Comparison of ENCODE assay signal across 16 cellular contexts in the genomic region with DNA sequence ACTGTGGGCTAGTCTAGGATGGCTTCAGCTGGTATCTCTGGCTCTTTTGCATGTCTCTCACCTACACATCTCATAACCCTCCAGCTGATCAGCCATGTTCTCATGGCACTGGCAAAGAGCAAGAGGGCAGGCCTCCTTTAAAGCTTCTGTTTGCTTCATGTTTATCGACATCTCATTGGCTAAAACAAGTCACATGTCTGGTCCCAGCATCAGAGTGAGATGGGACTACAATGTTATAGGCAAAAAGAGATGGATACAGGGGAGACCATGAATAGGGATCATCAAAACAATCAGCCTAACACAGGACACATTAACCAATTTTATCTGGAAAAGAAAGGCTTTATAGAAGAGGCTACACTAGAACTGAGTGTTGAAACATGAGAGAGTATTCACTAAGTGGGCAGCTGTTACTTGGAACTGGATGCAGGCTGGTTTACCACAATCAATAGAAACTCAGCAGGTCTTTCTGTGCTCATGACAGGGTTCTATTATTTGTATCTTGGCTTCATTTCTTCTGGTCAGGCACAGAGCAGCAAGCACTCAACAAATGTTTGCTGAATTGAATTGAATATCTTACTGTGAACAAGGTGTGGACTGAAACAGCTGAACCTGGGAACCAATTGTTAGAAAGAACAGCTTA. TPM values are rescaled to one million over a fixed set of nuclear protein-coding genes. Genes with fewer than 3 reads are reported as not detected.
A peak's percentile ranks its signal among the peaks of the same experiment; 100 is the strongest.
DNase-seq lines count a peak whose midpoint lies in the region; ATAC-seq, FAIRE-seq and TF ChIP-seq lines count a peak whose summit lies in the region.
"Had no signal": no experiment of that assay in that cellular context is flagged by ENCODE, and none has a peak within 500 bp of the region (broad histone marks: within the 10 kb centered on the region; RNA-seq: fewer than 3 reads in every experiment).

No MANE protein-coding gene starts in this region.

- ATAC-seq in foreskin keratinocyte: no peak

- H2AFZ ChIP-seq in endothelial cell of umbilical vein (ENCODE audit: low read depth, low read length): no peak overlapping the region

- no peaks in the 10 kb centered on the region for H3K27me3 Mint-ChIP-seq in T-helper 2 cell treated with Interferon-gamma antibody and Interleukin-4, amounts not matched to agents 5 μg/mL and 100 μg/mL, for 36 hours (ENCODE audit: low read depth)

- peaks cover 7% of the 10 kb centered on the region for H3K36me3 Mint-ChIP-seq in T-helper 2 cell treated with Interferon-gamma antibody and Interleukin-4, amounts not matched to agents 5 μg/mL and 100 μg/mL, for 36 hours (ENCODE audit: low read depth)

- intact Hi-C loops in endothelial cell of umbilical vein (cut with micrococcal nuclease): no loop called here

- FAIRE-seq in endothelial cell of umbilical vein (lab: Jason Lieb, UNC): peak; percentile 21
- FAIRE-seq in small intestine (lab: Jason Lieb, UNC): no peak

- H3K27ac Mint-ChIP-seq in T-helper 2 cell treated with Interferon-gamma antibody and Interleukin-4, amounts not matched to agents 5 μg/mL and 100 μg/mL, for 36 hours: peak overlapping the region; percentile 38
- H3K27ac Mint-ChIP-seq: HFFc6 had no signal

- no TSS peak for BruUV-seq in endothelial cell of umbilical vein (replicated peaks; lab: Mats Ljungman, UMichigan)

- no peaks in the 10 kb centered on the region for H3K9me3 ChIP-seq in endothelial cell of umbilical vein (replicated peaks; ENCODE audit: control insufficient read depth, insufficient read depth, low read length)
- no peaks in the 10 kb centered on the region for H3K9me3 ChIP-seq in small intestine (ENCODE audit: control insufficient read depth, low read depth)
- H3K9me3 ChIP-seq: testis had no signal

- H3K4me1 ChIP-seq in endothelial cell of umbilical vein (ENCODE audit: control insufficient read depth, extremely low read depth, insufficient read depth, low read length): peaks cover 11% of the 10 kb centered on the region
- peaks cover 0 to 3% of the 10 kb centered on the region in 2 donors for H3K4me1 ChIP-seq in small intestine (ENCODE audit: control insufficient read depth in 2 of 2, insufficient read depth in 1 of 2, low read depth in 1 of 2, low read length in 1 of 2)
- H3K4me1 ChIP-seq in foreskin keratinocyte: peaks cover 11% of the 10 kb centered on the region

- no peaks in the 10 kb centered on the region for H4K20me1 ChIP-seq in endothelial cell of umbilical vein (replicated peaks; ENCODE audit: control insufficient read depth, extremely low read depth, insufficient read depth, low read length)

- no peak for TF ChIP-seq POLR2A in endothelial cell of umbilical vein (IDR thresholded peaks at IDR 0.05; ENCODE audit: low read depth, low read length)

- H3K27ac ChIP-seq in endothelial cell of umbilical vein (ENCODE audit: insufficient read depth, low read depth, low read length) (no peak overlapping the region), small intestine (ENCODE audit: low read depth in 1 of 2, low read length in 1 of 2) (no peak overlapping the region), foreskin keratinocyte (no peak overlapping the region)
- H3K27ac ChIP-seq: testis had no signal

- 95 to 100% (median 96%) methylated on average over 1 of the region's 1 CpG for WGBS in small intestine, 3 donors

- H3K79me2 ChIP-seq in endothelial cell of umbilical vein (ENCODE audit: control insufficient read depth, insufficient read depth, low read length): no peaks in the 10 kb centered on the region

- dilution Hi-C loops in endothelial cell of umbilical vein (cut with MboI; ENCODE audit: extremely low pct_ligation_motif_present, low sequenced_read_pairs): loop anchor here (10.0 kb wide), 1 partner anchor 61 kb away; no protein-coding TSS in a partner anchor

- no peak overlapping the region for H3K4me3 Mint-ChIP-seq in T-helper 2 cell treated with Interferon-gamma antibody and Interleukin-4, amounts not matched to agents 5 μg/mL and 100 μg/mL, for 36 hours
- H3K4me3 Mint-ChIP-seq: HFFc6 had no signal

- no peak for TF ChIP-seq CTCF in endothelial cell of umbilical vein (IDR thresholded peaks at IDR 0.05; ENCODE audit: extremely low read depth in 1 of 2, insufficient read depth in 1 of 2, low read depth in 1 of 2, low read length in 2 of 2)
- no peak for TF ChIP-seq CTCF in foreskin keratinocyte (conservative IDR thresholded peaks at IDR 0.05)

- peaks cover 21% of the 10 kb centered on the region for H3K4me1 Mint-ChIP-seq in T-helper 2 cell treated with Interferon-gamma antibody and Interleukin-4, amounts not matched to agents 5 μg/mL and 100 μg/mL, for 36 hours (ENCODE audit: low read depth)

- H3K9ac ChIP-seq in endothelial cell of umbilical vein (replicated peaks; ENCODE audit: extremely low read depth, insufficient read depth, low read length): no peak overlapping the region

- POLR2A ChIA-PET in endothelial cell of umbilical vein (lab: Charles Lee): interaction anchor here (0.5 to 1.2 kb wide), 4 partner anchors 10 to 61 kb away, joined by 3 to 5 read pairs (median 3); no protein-coding TSS in a partner anchor

- no peaks in the 10 kb centered on the region for H3K9me3 Mint-ChIP-seq in T-helper 2 cell treated with Interferon-gamma antibody and Interleukin-4, amounts not matched to agents 5 μg/mL and 100 μg/mL, for 36 hours
- H3K9me3 Mint-ChIP-seq: HFFc6 had no signal

- DNase-seq in T-helper 2 cell treated with Interferon-gamma antibody and Interleukin-4, amounts not matched to agents 5 μg/mL and 100 μg/mL, for 36 hours (ENCODE audit: low spot score): no peak
- DNase-seq in T-helper 2 cell: no peak
- peak; percentile 63 to 79 for DNase-seq in NCI-H446 (lab: John Stamatoyannopoulos, UW)
- no peak for DNase-seq in endothelial cell of umbilical vein (ENCODE audit: low read depth, low spot score)
- DNase-seq in small intestine: peak; percentile 19
- DNase-seq in stimulated activated naive CD4-positive, alpha-beta T cell treated with Interleukin-2 at 50 U/mL for 16 hours (lab: John Stamatoyannopoulos, UW): no peak
- no peak for DNase-seq in foreskin keratinocyte
- DNase-seq in NCI-H1436 treated with DMSO at 0.1 percent for 48 hours (lab: John Stamatoyannopoulos, UW): no peak
- DNase-seq: activated CD4-positive, alpha-beta T cell treated with anti-CD3 and anti-CD28 coated beads for 1 hour; activated naive CD4-positive, alpha-beta T cell treated with anti-CD3 and anti-CD28 coated beads, Interleukin-2, amount 50 U/mL, for 16 hours; HFFc6; MM.1S; stimulated activated CD4-positive, alpha-beta T cell treated with anti-CD3 and anti-CD28 coated beads, Interleukin-4, amount 100 ng/mL, for 1 hour; testis had no signal

- H3K4me3 ChIP-seq in endothelial cell of umbilical vein (replicated peaks in 1 of 3; ENCODE audit: insufficient read depth in 1 of 3, low read depth in 1 of 3, low read length in 3 of 3) (no peak overlapping the region), small intestine (ENCODE audit: low read depth in 1 of 2, low read length in 2 of 2) (no peak overlapping the region)
- H3K4me3 ChIP-seq: testis had no signal

- CTCF ChIA-PET in endothelial cell of umbilical vein (lab: Charles Lee): interaction anchor here (1.0 to 4.7 kb wide), 3 partner anchors 46 to 98 kb away, joined by 3 to 93 read pairs (median 4); no protein-coding TSS in a partner anchor

- H3K36me3 ChIP-seq in endothelial cell of umbilical vein (ENCODE audit: control insufficient read depth in 2 of 2, extremely low read depth in 1 of 2, insufficient read depth in 2 of 2, low read length in 2 of 2) (no peaks in the 10 kb centered on the region), small intestine (ENCODE audit: control insufficient read depth in 2 of 2, insufficient read depth in 2 of 2, low read length in 2 of 2) (peaks cover 0 to 5% of the 10 kb centered on the region in 2 donors)

- H3K27me3 ChIP-seq in endothelial cell of umbilical vein (ENCODE audit: control insufficient read depth in 2 of 2, insufficient read depth in 2 of 2, low read length in 2 of 2) (no peaks in the 10 kb centered on the region), small intestine (ENCODE audit: control insufficient read depth in 2 of 2, insufficient read depth in 2 of 2, low read length in 2 of 2) (no peaks in the 10 kb centered on the region), foreskin keratinocyte (no peaks in the 10 kb centered on the region)
- H3K27me3 ChIP-seq: testis had no signal

- H3K4me2 ChIP-seq in endothelial cell of umbilical vein (ENCODE audit: insufficient read depth, low read length): no peak overlapping the region

- no peaks in the 10 kb centered on the region for H3K9me1 ChIP-seq in endothelial cell of umbilical vein (replicated peaks; ENCODE audit: control insufficient read depth, extremely low read depth, insufficient read depth, low read length)

RNA-seq across cellular contexts. Expression of a gene that starts 5.3 kb away (rescaled TPM):
- 3.8 and 6.1 TPM in 2 replicates for total RNA-seq in endothelial cell of umbilical vein
- 3.5 and 4.4 TPM in 2 replicates for polyA plus RNA-seq in endothelial cell of umbilical vein
- 4.7 and 6.3 TPM in 2 replicates for polyA plus RNA-seq in endothelial cell of umbilical vein (2011; cell fraction: cytosol; rRNA removed)
- 4.0 and 5.5 TPM in 2 replicates for polyA plus RNA-seq in endothelial cell of umbilical vein (2011; cell fraction: nucleus; rRNA removed)
- 5.2 and 6.5 TPM in 2 replicates for polyA plus RNA-seq in endothelial cell of umbilical vein (2012)
- 7.5 and 9.1 TPM in 2 replicates for polyA minus RNA-seq in endothelial cell of umbilical vein
- 4.3 TPM for polyA minus RNA-seq in endothelial cell of umbilical vein (2011; cell fraction: cytosol; rRNA and poly(A)+ RNA removed)
- polyA minus RNA-seq in endothelial cell of umbilical vein (2011; cell fraction: nucleus; rRNA and poly(A)+ RNA removed): 1.3 and 2.6 TPM in 2 replicates
- polyA plus RNA-seq in small intestine: 1 to 10 TPM; 3.8 to 5.9 (median 5.3) TPM
- 6.3 and 6.4 TPM in 2 replicates for total RNA-seq in foreskin keratinocyte
- 6.4 and 8.0 TPM in 2 replicates for polyA plus RNA-seq in foreskin keratinocyte

RNA-seq across cellular contexts. Expression of a gene that starts 5.6 kb away (rescaled TPM):
- 164 and 168 TPM in 2 replicates for total RNA-seq in endothelial cell of umbilical vein
- 120 and 121 TPM in 2 replicates for polyA plus RNA-seq in endothelial cell of umbilical vein
- 87.0 and 100 TPM in 2 replicates for polyA plus RNA-seq in endothelial cell of umbilical vein (2011; cell fraction: cytosol; rRNA removed)
- polyA plus RNA-seq in endothelial cell of umbilical vein (2011; cell fraction: nucleus; rRNA removed): 431 and 446 TPM in 2 replicates
- 88.8 and 93.2 TPM in 2 replicates for polyA plus RNA-seq in endothelial cell of umbilical vein (2012)
- polyA minus RNA-seq in endothelial cell of umbilical vein: 278 and 288 TPM in 2 replicates
- polyA minus RNA-seq in endothelial cell of umbilical vein (2011; cell fraction: cytosol; rRNA and poly(A)+ RNA removed): 121 TPM
- 210 and 252 TPM in 2 replicates for polyA minus RNA-seq in endothelial cell of umbilical vein (2011; cell fraction: nucleus; rRNA and poly(A)+ RNA removed)
- polyA plus RNA-seq in small intestine: 100 to 1,000 TPM in 2 of 3 donors, 10 to 100 TPM in 1; 68.1 to 121 (median 117) TPM
- 97.7 and 101 TPM in 2 replicates for total RNA-seq in foreskin keratinocyte
- polyA plus RNA-seq in foreskin keratinocyte: 58.6 and 59.2 TPM in 2 replicates

RNA-seq across cellular contexts. Expression of a gene that starts 17.1 kb away (rescaled TPM):
- total RNA-seq in endothelial cell of umbilical vein (91.1 and 95.1 TPM in 2 replicates), foreskin keratinocyte (140 and 151 TPM in 2 replicates)
- polyA plus RNA-seq in endothelial cell of umbilical vein (174 and 214 TPM in 2 replicates), small intestine (100 to 1,000 TPM; 118 to 149 (median 120) TPM), foreskin keratinocyte (207 and 209 TPM in 2 replicates)
- 161 and 169 TPM in 2 replicates for polyA plus RNA-seq in endothelial cell of umbilical vein (2011; cell fraction: cytosol; rRNA removed)
- 71.7 and 89.6 TPM in 2 replicates for polyA plus RNA-seq in endothelial cell of umbilical vein (2011; cell fraction: nucleus; rRNA removed)
- 131 and 133 TPM in 2 replicates for polyA plus RNA-seq in endothelial cell of umbilical vein (2012)
- 127 and 132 TPM in 2 replicates for polyA minus RNA-seq in endothelial cell of umbilical vein
- polyA minus RNA-seq in endothelial cell of umbilical vein (2011; cell fraction: cytosol; rRNA and poly(A)+ RNA removed): 108 TPM
- polyA minus RNA-seq in endothelial cell of umbilical vein (2011; cell fraction: nucleus; rRNA and poly(A)+ RNA removed): 50.9 and 54.2 TPM in 2 replicates

RNA-seq across cellular contexts. Expression of a gene that starts 19.8 kb away (rescaled TPM):
- total RNA-seq in endothelial cell of umbilical vein (not detected in 2 replicates), foreskin keratinocyte (not detected in 2 replicates)
- polyA plus RNA-seq in endothelial cell of umbilical vein (0.08 TPM in 1 of 2 replicates, not detected in the other), small intestine (not detected), foreskin keratinocyte (not detected in 2 replicates)
- not detected in 2 replicates for polyA plus RNA-seq in endothelial cell of umbilical vein (2011; cell fraction: cytosol; rRNA removed)
- not detected in 2 replicates for polyA plus RNA-seq in endothelial cell of umbilical vein (2011; cell fraction: nucleus; rRNA removed)
- polyA plus RNA-seq in endothelial cell of umbilical vein (2012): not detected in 2 replicates
- polyA minus RNA-seq in endothelial cell of umbilical vein: not detected in 2 replicates
- not detected for polyA minus RNA-seq in endothelial cell of umbilical vein (2011; cell fraction: cytosol; rRNA and poly(A)+ RNA removed)
- polyA minus RNA-seq in endothelial cell of umbilical vein (2011; cell fraction: nucleus; rRNA and poly(A)+ RNA removed): not detected in 2 replicates
- total RNA-seq: HFFc6, omental fat pad had no signal
- polyA plus RNA-seq: AG04450 had no signal

RNA-seq across cellular contexts. Expression of a gene that starts 26.5 kb away (rescaled TPM):
- total RNA-seq in endothelial cell of umbilical vein: 67.0 and 72.4 TPM in 2 replicates
- 52.0 and 70.5 TPM in 2 replicates for polyA plus RNA-seq in endothelial cell of umbilical vein
- polyA plus RNA-seq in endothelial cell of umbilical vein (2011; cell fraction: cytosol; rRNA removed): 91.5 and 121 TPM in 2 replicates
- polyA plus RNA-seq in endothelial cell of umbilical vein (2011; cell fraction: nucleus; rRNA removed): 44.9 and 59.6 TPM in 2 replicates
- polyA plus RNA-seq in endothelial cell of umbilical vein (2012): 62.1 and 84.8 TPM in 2 replicates
- polyA minus RNA-seq in endothelial cell of umbilical vein: 37.0 and 39.0 TPM in 2 replicates
- 26.0 TPM for polyA minus RNA-seq in endothelial cell of umbilical vein (2011; cell fraction: cytosol; rRNA and poly(A)+ RNA removed)
- polyA minus RNA-seq in endothelial cell of umbilical vein (2011; cell fraction: nucleus; rRNA and poly(A)+ RNA removed): 13.9 and 18.7 TPM in 2 replicates
- polyA plus RNA-seq in small intestine: 10 to 100 TPM; 62.7 to 83.0 (median 68.7) TPM
- 82.7 and 93.2 TPM in 2 replicates for total RNA-seq in foreskin keratinocyte
- polyA plus RNA-seq in foreskin keratinocyte: 105 and 120 TPM in 2 replicates

Comparison
In these comparisons a context has a peak if more than half of its experiments do, and no peak if none do; other contexts are left out.
1. DNase-seq: peak in NCI-H446 (2 of 2) and small intestine (single experiment); none in T-helper 2 cell treated with Interferon-gamma antibody and Interleukin-4, amounts not matched to agents 5 μg/mL and 100 μg/mL, for 36 hours (single experiment), T-helper 2 cell (0 of 5), endothelial cell of umbilical vein (single experiment), stimulated activated naive CD4-positive, alpha-beta T cell treated with Interleukin-2 at 50 U/mL for 16 hours (single experiment), foreskin keratinocyte (0 of 2) and NCI-H1436 treated with DMSO at 0.1 percent for 48 hours (single experiment).